In the genomic region with DNA sequence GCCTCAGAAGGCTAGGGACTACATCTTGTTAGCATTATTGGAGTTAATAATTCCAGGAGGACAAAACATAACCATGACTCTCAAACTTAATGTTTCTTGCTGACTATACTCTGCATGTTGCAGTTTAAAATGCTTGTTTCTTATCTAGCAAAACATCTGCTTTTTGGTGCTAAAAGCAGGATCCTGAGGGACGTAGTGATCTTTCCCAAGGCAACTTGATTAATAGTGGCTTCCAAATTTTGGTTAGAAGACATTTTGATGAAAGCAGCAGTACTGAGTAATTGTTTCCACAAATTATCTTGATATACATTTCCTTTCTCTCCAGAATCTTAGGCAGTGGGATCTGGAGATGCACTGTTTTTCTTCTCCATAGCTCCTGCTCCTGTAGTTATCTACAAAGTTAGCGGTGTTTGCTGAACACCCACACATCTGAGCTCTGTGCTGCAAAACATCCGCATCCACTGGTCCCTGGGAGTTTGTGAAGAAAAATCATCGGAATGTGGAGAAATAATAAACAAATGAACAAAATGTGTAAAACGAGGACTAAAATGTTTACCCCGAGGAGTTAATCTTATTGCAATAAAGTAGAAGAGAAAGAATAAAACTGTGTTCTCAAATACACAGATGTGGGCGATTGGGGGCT, we compare ENCODE assay signal across 8 cellular contexts.
DNase-seq lines count a peak whose midpoint lies in the region; ATAC-seq, FAIRE-seq and TF ChIP-seq lines count a peak whose summit lies in the region.

No MANE protein-coding gene starts in this region.

- DNase-seq in keratinocyte (ENCODE audit: low read depth, low spot score) (no peak), mesenteric fat pad (ENCODE audit: low spot score) (no peak), COLO668 (lab: John Stamatoyannopoulos, UW; ENCODE audit: unreplicated experiment) (no peak), NCI-H510A treated with DMSO at 0.1 percent for 48 hours (lab: John Stamatoyannopoulos, UW) (no peak)
- DNase-seq in activated CD8-positive, alpha-beta memory T cell treated with anti-CD3 and anti-CD28 coated beads, Interleukin-2, amount 50 U/mL, for 4 hours, result no peak

- peaks cover 27% of the 10 kb centered on the region for H3K4me1 ChIP-seq in KMS-11 (ENCODE audit: low read depth, poor library complexity, severe bottlenecking)
- H3K4me1 ChIP-seq in keratinocyte (ENCODE audit: control insufficient read depth, extremely low read depth, insufficient read depth, low read length), result peaks cover 46% of the 10 kb centered on the region

- H3K9me1 ChIP-seq in keratinocyte (ENCODE audit: control insufficient read depth, extremely low read depth, insufficient read depth, low read length), result no peaks in the 10 kb centered on the region

- no peak overlapping the region; the same call in 1 of the 2 replicates for H3K27ac ChIP-seq in KMS-11
- no peak overlapping the region for H3K27ac ChIP-seq in keratinocyte (ENCODE audit: control insufficient read depth, insufficient read depth, low read length)

- H3K9me3 ChIP-seq in keratinocyte (ENCODE audit: control insufficient read depth, low read depth, low read length), result no peaks in the 10 kb centered on the region

- H3K4me2 ChIP-seq in KMS-11 (peak overlapping the region; percentile 29), keratinocyte (ENCODE audit: control insufficient read depth, extremely low read depth, insufficient read depth, low read depth, low read length) (no peak overlapping the region)

- ATAC-seq in GM18499 (IDR thresholded peaks at IDR 0.05; ENCODE audit: insufficient read depth, unreplicated experiment), result peak; percentile 2
- ATAC-seq in GM21737 (IDR thresholded peaks at IDR 0.05; ENCODE audit: unreplicated experiment), result peak; percentile 10

- H3K79me2 ChIP-seq in KMS-11 (ENCODE audit: insufficient read depth, low read depth), result no peaks in the 10 kb centered on the region
- no peaks in the 10 kb centered on the region for H3K79me2 ChIP-seq in keratinocyte (ENCODE audit: control insufficient read depth, insufficient read depth, low read length)

- H4K20me1 ChIP-seq in KMS-11 (ENCODE audit: insufficient read depth), result no peaks in the 10 kb centered on the region
- H4K20me1 ChIP-seq in keratinocyte (ENCODE audit: control insufficient read depth, extremely low read depth, insufficient read depth, low read length), result no peaks in the 10 kb centered on the region

- H2AFZ ChIP-seq in KMS-11 (ENCODE audit: low read depth), result peak overlapping the region; percentile 31
- peak overlapping the region; percentile 32 for H2AFZ ChIP-seq in keratinocyte (ENCODE audit: control insufficient read depth, low read length)

- dilution Hi-C loops in keratinocyte (cut with MboI; ENCODE audit: extremely low pct_ligation_motif_present, low sequenced_read_pairs), result no loop called here

- no peak for FAIRE-seq in keratinocyte (lab: Jason Lieb, UNC)

- H3K27me3 ChIP-seq in KMS-11 (ENCODE audit: insufficient read depth, low read depth) (no peaks in the 10 kb centered on the region), keratinocyte (ENCODE audit: control insufficient read depth, extremely low read depth, insufficient read depth, low read length) (no peaks in the 10 kb centered on the region)

- H3K4me3 ChIP-seq in KMS-11 (IDR thresholded peaks at IDR 0.05; ENCODE audit: insufficient read depth, low read depth, low read length), result no peak overlapping the region
- no peak overlapping the region for H3K4me3 ChIP-seq in keratinocyte (ENCODE audit: control insufficient read depth in 2 of 3, extremely low read depth in 1 of 3, insufficient read depth in 2 of 3, low read depth in 1 of 3, low read length in 3 of 3)

- H3K9ac ChIP-seq in KMS-11 (no peak overlapping the region), keratinocyte (ENCODE audit: control insufficient read depth, extremely low read depth, insufficient read depth, low read length) (no peak overlapping the region)

- TF ChIP-seq CTCF in KMS-11 (conservative IDR thresholded peaks at IDR 0.05; ENCODE audit: low read depth, low read length) (no peak), keratinocyte (optimal IDR thresholded peaks at IDR 0.05 in 1 of 3, IDR thresholded peaks at IDR 0.05 in 1 of 3, conservative IDR thresholded peaks at IDR 0.05 in 1 of 3; ENCODE audit: extremely low read depth in 1 of 3, insufficient read depth in 2 of 3, low read length in 3 of 3) (no peak)

- H3K36me3 ChIP-seq in KMS-11 (ENCODE audit: insufficient read depth) (no peaks in the 10 kb centered on the region), keratinocyte (ENCODE audit: control insufficient read depth in 2 of 2, extremely low read depth in 1 of 2, insufficient read depth in 2 of 2, low read length in 2 of 2) (no peaks in the 10 kb centered on the region)
